Comparison of ENCODE assay signal across 10 cellular contexts in genomic region chr11:6608011-6608410, GRCh38. TPM values are rescaled to one million over a fixed set of nuclear protein-coding genes. Genes with fewer than 3 reads are reported as not detected.
DNase-seq lines count a peak whose midpoint lies in the region; ATAC-seq and TF ChIP-seq lines count a peak whose summit lies in the region.
"Had no signal": no experiment of that assay in that cellular context is flagged by ENCODE, and none has a peak within 500 bp of the region (broad histone marks: within the 10 kb centered on the region; RNA-seq: fewer than 3 reads in every experiment).

No MANE protein-coding gene starts in this region.

- H3K79me2 ChIP-seq in GM23248 (ENCODE audit: insufficient read depth): peaks cover 84% of the 10 kb centered on the region

- H3K4me3 ChIP-seq in GM23248 (no peak overlapping the region), esophagus squamous epithelium (peak overlapping the region in 1 of 4 donors; percentile 88), gastrocnemius medialis (no peak overlapping the region)

- peaks cover 34% of the 10 kb centered on the region for H3K4me1 Mint-ChIP-seq in T-helper 2 cell treated with Interferon-gamma antibody and Interleukin-4, amounts not matched to agents 5 μg/mL and 100 μg/mL, for 36 hours (ENCODE audit: low read depth)

- WGBS in GM23248 (ENCODE audit: low coverage in 1 of 2, low lambda C conversion rate in 2 of 2, missing lambda C conversion rate in 2 of 2), 2 experiments: 81 to 83% methylated on average over 9 of the region's 9 CpGs
- 63 to 91% methylated on average over 2 to 9 of the region's 9 CpGs for WGBS in esophagus squamous epithelium, 2 donors

- H4K20me1 ChIP-seq in GM23248 (ENCODE audit: insufficient read depth): no peaks in the 10 kb centered on the region

- H3K27me3 Mint-ChIP-seq in T-helper 2 cell treated with Interferon-gamma antibody and Interleukin-4, amounts not matched to agents 5 μg/mL and 100 μg/mL, for 36 hours (ENCODE audit: low read depth): no peaks in the 10 kb centered on the region
- H3K27me3 Mint-ChIP-seq: effector memory CD8-positive, alpha-beta T cell had no signal

- DNase-seq in GM23248 (no peak), esophagus squamous epithelium (lab: John Stamatoyannopoulos, UW) (no peak), gastrocnemius medialis (no peak)
- no peak for DNase-seq in T-helper 2 cell treated with Interferon-gamma antibody and Interleukin-4, amounts not matched to agents 5 μg/mL and 100 μg/mL, for 36 hours (ENCODE audit: low spot score)

- H3K36me3 Mint-ChIP-seq in T-helper 2 cell treated with Interferon-gamma antibody and Interleukin-4, amounts not matched to agents 5 μg/mL and 100 μg/mL, for 36 hours (ENCODE audit: low read depth): peaks cover 48% of the 10 kb centered on the region

- ATAC-seq in gastrocnemius medialis (no peak), GM21723 (IDR thresholded peaks at IDR 0.05; ENCODE audit: unreplicated experiment) (no peak), GM19328 (IDR thresholded peaks at IDR 0.05; ENCODE audit: unreplicated experiment) (no peak), HG02884 (IDR thresholded peaks at IDR 0.05; ENCODE audit: unreplicated experiment) (no peak)
- ATAC-seq: effector memory CD8-positive, alpha-beta T cell had no signal

- H3K36me3 ChIP-seq in GM23248 (ENCODE audit: low read depth) (peaks cover 32% of the 10 kb centered on the region), esophagus squamous epithelium (peaks cover 29 to 38% (median 29%) of the 10 kb centered on the region in 3 donors), gastrocnemius medialis (peaks cover 0 to 38% of the 10 kb centered on the region in 2 donors)

- H3F3A ChIP-seq in GM23248 (ENCODE audit: insufficient read depth): peaks cover 74% of the 10 kb centered on the region

- in situ Hi-C loops in GM23248 (cut with MboI) (no loop called here), gastrocnemius medialis (cut with MboI; ENCODE audit: low sequenced_read_pairs in 4 of 4) (loop anchor here in 3 of 4 donors (5.0 to 10.0 kb wide), 3 partner anchors 74 to 133 kb away; partner anchors contain the start of genes MRPL17 (in 2 of the 3) and TRIM3 (in 1 of the 3))

- H3K9ac ChIP-seq in GM23248: no peak overlapping the region

- no peaks in the 10 kb centered on the region for H3K9me3 Mint-ChIP-seq in T-helper 2 cell treated with Interferon-gamma antibody and Interleukin-4, amounts not matched to agents 5 μg/mL and 100 μg/mL, for 36 hours
- H3K9me3 Mint-ChIP-seq: effector memory CD8-positive, alpha-beta T cell; T-helper 1 cell treated with Interleukin-12 subunit alpha and Interleukin-12 subunit beta and Interleukin-4 antibody, amounts not matched to agents 30 μg/mL and 1 μg/mL, for 36 hours had no signal

- TF ChIP-seq CTCF in esophagus squamous epithelium (IDR thresholded peaks at IDR 0.05): no peak
- no peak for TF ChIP-seq CTCF in gastrocnemius medialis (IDR thresholded peaks at IDR 0.05 in 4 of 5, conservative IDR thresholded peaks at IDR 0.05 in 1 of 5)

- peak overlapping the region; percentile 98 for H3K4me2 ChIP-seq in GM23248 (ENCODE audit: unreplicated experiment)

- no peak overlapping the region for H2AFZ ChIP-seq in GM23248

- intact Hi-C loops in esophagus squamous epithelium (cut with DNase I) (no loop called here), gastrocnemius medialis (cut with DNase I; ENCODE audit: low total_unique reads) (loop anchor here (10.0 kb wide), 1 partner anchor 373 kb away; the partner anchor contains the start of genes CNGA4 and FHIP1B)

- peak overlapping the region; percentile 63; the same call in 1 of the 2 replicates for H3K27ac ChIP-seq in GM23248
- H3K27ac ChIP-seq in esophagus squamous epithelium: peak overlapping the region; percentile 90 to 99 (median 96)
- H3K27ac ChIP-seq in gastrocnemius medialis: peak overlapping the region; percentile 93 to 97 (median 94)

- TF ChIP-seq POLR2A in Raji (IDR thresholded peaks at IDR 0.05; ENCODE audit: insufficient read depth, low read depth, low read length): 0 out of 2 replicates have a peak, but pooled peaks have one; percentile 20
- TF ChIP-seq POLR2A in esophagus squamous epithelium (IDR thresholded peaks at IDR 0.05): no peak
- no peak for TF ChIP-seq POLR2A in gastrocnemius medialis (IDR thresholded peaks at IDR 0.05)

- no peak overlapping the region for H3K27ac Mint-ChIP-seq in T-helper 2 cell treated with Interferon-gamma antibody and Interleukin-4, amounts not matched to agents 5 μg/mL and 100 μg/mL, for 36 hours

- H3K4me1 ChIP-seq in GM23248 (ENCODE audit: insufficient read depth) (peaks cover 43% of the 10 kb centered on the region), esophagus squamous epithelium (peaks cover 16 to 81% (median 53%) of the 10 kb centered on the region in 3 donors), gastrocnemius medialis (peaks cover 45 to 47% of the 10 kb centered on the region in 2 donors)

- H3K27me3 ChIP-seq in GM23248 (replicated peaks; ENCODE audit: insufficient read depth) (no peaks in the 10 kb centered on the region), esophagus squamous epithelium (no peaks in the 10 kb centered on the region), gastrocnemius medialis (no peaks in the 10 kb centered on the region)

- H3K4me3 Mint-ChIP-seq in T-helper 2 cell treated with Interferon-gamma antibody and Interleukin-4, amounts not matched to agents 5 μg/mL and 100 μg/mL, for 36 hours: no peak overlapping the region
- H3K4me3 Mint-ChIP-seq: effector memory CD8-positive, alpha-beta T cell had no signal

- no peaks in the 10 kb centered on the region for H3K9me2 ChIP-seq in GM23248 (ENCODE audit: insufficient read depth)

- H3K9me3 ChIP-seq in GM23248 (ENCODE audit: low read depth) (no peaks in the 10 kb centered on the region), esophagus squamous epithelium (no peaks in the 10 kb centered on the region), gastrocnemius medialis (no peaks in the 10 kb centered on the region)

RNA-seq across cellular contexts. Expression of gene TAF10, which starts 4.0 kb away (rescaled TPM):
- total RNA-seq in GM23248 (2014; rRNA removed; shearing (Covaris generic)): 35.5 and 67.9 TPM in 2 replicates
- polyA plus RNA-seq in GM23248 (2016; fragmentation: Nextera tagmentation; extraction: Ambion mirVana): 171 and 172 TPM in 2 replicates
- 10 to 100 TPM; 31.9 to 69.2 (median 48.6) TPM for total RNA-seq in esophagus squamous epithelium
- total RNA-seq in gastrocnemius medialis: 10 to 100 TPM; 49.8 to 77.8 (median 65.7) TPM

RNA-seq across cellular contexts. Expression of gene ILK, which starts 4.4 kb away (rescaled TPM):
- total RNA-seq in GM23248 (2014; rRNA removed; shearing (Covaris generic)): 211 and 242 TPM in 2 replicates
- 256 and 264 TPM in 2 replicates for polyA plus RNA-seq in GM23248 (2016; fragmentation: Nextera tagmentation; extraction: Ambion mirVana)
- total RNA-seq in esophagus squamous epithelium (100 to 1,000 TPM in 1 of 4 donors, 10 to 100 TPM in 3; 34.5 to 128 (median 49.5) TPM), gastrocnemius medialis (100 to 1,000 TPM in 1 of 4 donors, 10 to 100 TPM in 3; 48.3 to 113 (median 70.5) TPM)

RNA-seq across cellular contexts. Expression of gene RRP8, which starts 4.6 kb away (rescaled TPM):
- total RNA-seq in GM23248 (2014; rRNA removed; shearing (Covaris generic)): 8.5 and 12.6 TPM in 2 replicates
- 21.3 and 24.4 TPM in 2 replicates for polyA plus RNA-seq in GM23248 (2016; fragmentation: Nextera tagmentation; extraction: Ambion mirVana)
- 10 to 100 TPM; 10.9 to 23.5 (median 15.7) TPM for total RNA-seq in esophagus squamous epithelium
- total RNA-seq in gastrocnemius medialis: 10 to 100 TPM; 10.9 to 25.7 (median 14.9) TPM

RNA-seq across cellular contexts. Expression of gene TPP1, which starts 11.2 kb away (rescaled TPM):
- total RNA-seq in GM23248 (2014; rRNA removed; shearing (Covaris generic)): 37.6 and 47.6 TPM in 2 replicates
- polyA plus RNA-seq in GM23248 (2016; fragmentation: Nextera tagmentation; extraction: Ambion mirVana): 65.2 and 66.3 TPM in 2 replicates
- total RNA-seq in esophagus squamous epithelium (10 to 100 TPM; 15.4 to 34.9 (median 27.8) TPM), gastrocnemius medialis (10 to 100 TPM; 13.9 to 43.4 (median 19.6) TPM)

RNA-seq across cellular contexts. Expression of gene DCHS1, which starts 47.6 kb away (rescaled TPM):
- total RNA-seq in GM23248 (2014; rRNA removed; shearing (Covaris generic)): 5.8 and 6.4 TPM in 2 replicates
- 0.86 and 1.1 TPM in 2 replicates for polyA plus RNA-seq in GM23248 (2016; fragmentation: Nextera tagmentation; extraction: Ambion mirVana)
- total RNA-seq in esophagus squamous epithelium (1 to 10 TPM; 1.1 to 9.9 (median 2.3) TPM), gastrocnemius medialis (1 to 10 TPM; 1.5 to 3.8 (median 2.8) TPM)
